ENCODE assay signal across 1 cellular context in genomic region chr20:56504373-56505005, GRCh38.
TF ChIP-seq lines count a peak whose summit lies in the region.

No MANE protein-coding gene starts in this region.

TF ChIP-seq in K562, 482 proteins besides CTCF, POLR2A, EP300 and RAD21:
- TF ChIP-seq DMBX1 (CRISPR knock-in tag; IDR thresholded peaks at IDR 0.05; ENCODE audit: borderline replicate concordance), result no peak
- no peak for TF ChIP-seq SLC30A9 (CRISPR knock-in tag; IDR thresholded peaks at IDR 0.05)
- TF ChIP-seq SIN3A (IDR thresholded peaks at IDR 0.05; ENCODE audit: borderline replicate concordance in 2 of 2, control insufficient read depth in 1 of 2, low read depth in 2 of 2, low read length in 2 of 2), result no peak
- TF ChIP-seq CLOCK (CRISPR knock-in tag; IDR thresholded peaks at IDR 0.05; ENCODE audit: borderline replicate concordance), result no peak
- no peak for TF ChIP-seq TEAD2 (tag; IDR thresholded peaks at IDR 0.05)
